Comparison of ENCODE assay signal across 11 cellular contexts in the genomic region with DNA sequence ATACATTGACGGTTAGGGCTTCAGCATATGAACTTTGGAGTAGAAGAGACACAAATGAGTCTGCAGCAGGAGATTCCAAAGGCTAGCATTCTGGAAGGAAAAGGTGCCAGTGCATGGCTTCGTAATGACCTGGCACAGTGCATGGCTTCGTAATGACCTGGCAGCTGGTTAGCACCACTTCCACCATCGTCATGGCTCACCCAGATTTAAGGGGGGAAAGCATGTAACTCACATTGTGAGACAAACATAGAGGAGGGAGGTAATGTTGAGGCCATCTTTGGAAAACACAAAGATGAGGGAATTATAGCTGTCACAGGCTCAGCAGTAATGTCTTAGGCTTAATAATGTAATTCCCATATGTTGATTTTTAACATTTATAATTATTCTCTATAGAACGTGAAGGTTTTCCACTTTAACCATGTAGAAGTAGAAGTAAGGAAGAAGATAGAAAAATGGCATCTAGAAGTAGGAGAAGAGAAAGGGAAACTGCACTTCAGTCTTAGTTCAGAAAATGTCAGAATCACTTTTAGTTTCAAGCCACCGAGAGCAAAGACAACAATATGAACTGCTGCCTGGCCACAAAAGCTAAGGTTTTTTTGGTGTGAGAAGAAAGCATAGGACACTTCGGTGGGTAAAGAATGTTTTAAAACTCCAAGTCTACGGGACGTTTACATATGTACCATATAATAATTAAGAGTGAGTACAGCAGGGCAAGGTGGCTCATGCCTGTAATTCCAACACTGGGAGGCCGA. TPM values are rescaled to one million over a fixed set of nuclear protein-coding genes. Genes with fewer than 3 reads are reported as not detected.
DNase-seq lines count a peak whose midpoint lies in the region; ATAC-seq lines count a peak whose summit lies in the region.
"Had no signal": no experiment of that assay in that cellular context is flagged by ENCODE, and none has a peak within 500 bp of the region (broad histone marks: within the 10 kb centered on the region; RNA-seq: fewer than 3 reads in every experiment).

No MANE protein-coding gene starts in this region.

- H4K20me1 ChIP-seq in GM23248 (ENCODE audit: insufficient read depth) = no peaks in the 10 kb centered on the region

- in situ Hi-C loops in GM23248 (cut with MboI) = no loop called here

- H2AFZ ChIP-seq in GM23248 = peak overlapping the region; percentile 52

- H3K27me3 Mint-ChIP-seq in activated T-cell treated with anti-CD3 and anti-CD28 coated beads, Interleukin-2, amount 50 U/mL, for 24 hours = peaks cover 3% of the 10 kb centered on the region
- no peaks in the 10 kb centered on the region for H3K27me3 Mint-ChIP-seq in natural killer cell treated with Interleukin-12 subunit alpha and Interleukin-12 subunit beta and Interleukin-15 and Interleukin-18, amount 100 ng/mL, for 72 hours

- H3K36me3 Mint-ChIP-seq in activated T-cell treated with anti-CD3 and anti-CD28 coated beads, Interleukin-2, amount 50 U/mL, for 24 hours (ENCODE audit: low read depth) = no peaks in the 10 kb centered on the region
- peaks cover 7% of the 10 kb centered on the region for H3K36me3 Mint-ChIP-seq in natural killer cell treated with Interleukin-12 subunit alpha and Interleukin-12 subunit beta and Interleukin-15 and Interleukin-18, amount 100 ng/mL, for 72 hours

- H3K27ac ChIP-seq in GM23248 = peak overlapping the region; percentile 13

- no peak overlapping the region for H3K9ac ChIP-seq in GM23248

- H3K79me2 ChIP-seq in GM23248 (ENCODE audit: insufficient read depth) = no peaks in the 10 kb centered on the region

- H3K36me3 ChIP-seq in GM23248 (ENCODE audit: low read depth) = no peaks in the 10 kb centered on the region

- no peak for DNase-seq in activated T-cell treated with anti-CD3 and anti-CD28 coated beads, Interleukin-2, amount 50 U/mL, for 24 hours
- no peak for DNase-seq in activated T-cell treated with anti-CD3 and anti-CD28 coated beads, Interleukin-2, amount 50 U/mL, for 1 hour
- DNase-seq in GM23248 (peak; percentile 55), RPMI8226 (peak; percentile 20), NCI-H1092 (lab: John Stamatoyannopoulos, UW) (no peak), head of caudate nucleus (no peak)
- no peak for DNase-seq in natural killer cell treated with Interleukin-12 subunit alpha and Interleukin-12 subunit beta and Interleukin-15 and Interleukin-18, amount 100 ng/mL, for 72 hours (ENCODE audit: low spot score)
- DNase-seq: GF-D8, GOT3, mammary epithelial cell had no signal

- H3K4me3 Mint-ChIP-seq in activated T-cell treated with anti-CD3 and anti-CD28 coated beads, Interleukin-2, amount 50 U/mL, for 24 hours = peak overlapping the region; percentile 13
- peak overlapping the region; percentile 45 for H3K4me3 Mint-ChIP-seq in natural killer cell treated with Interleukin-12 subunit alpha and Interleukin-12 subunit beta and Interleukin-15 and Interleukin-18, amount 100 ng/mL, for 72 hours

- H3K4me1 ChIP-seq in GM23248 (ENCODE audit: insufficient read depth) = peaks cover 11% of the 10 kb centered on the region; the same call in 1 of the 2 replicates

- no peaks in the 10 kb centered on the region for H3K9me2 ChIP-seq in GM23248 (ENCODE audit: insufficient read depth)

- WGBS in GM23248 (ENCODE audit: low coverage in 1 of 2, low lambda C conversion rate in 2 of 2, missing lambda C conversion rate in 2 of 2), 2 experiments = 54 to 58% methylated on average over 10 of the region's 10 CpGs

- H3K4me2 ChIP-seq in GM23248 (ENCODE audit: unreplicated experiment) = no peak overlapping the region

- peak in 1 of 2 donors; percentile 34 for ATAC-seq in natural killer cell treated with Interleukin-12 subunit alpha and Interleukin-12 subunit beta and Interleukin-15 and Interleukin-18, amount 100 ng/mL, for 72 hours
- ATAC-seq in HG02840 (IDR thresholded peaks at IDR 0.05; ENCODE audit: low FRiP score, unreplicated experiment) = no peak

- H3K4me1 Mint-ChIP-seq in activated T-cell treated with anti-CD3 and anti-CD28 coated beads, Interleukin-2, amount 50 U/mL, for 24 hours (ENCODE audit: low read depth) = peaks cover 10% of the 10 kb centered on the region
- peaks cover 24% of the 10 kb centered on the region in 2 donors for H3K4me1 Mint-ChIP-seq in natural killer cell treated with Interleukin-12 subunit alpha and Interleukin-12 subunit beta and Interleukin-15 and Interleukin-18, amount 100 ng/mL, for 72 hours (ENCODE audit: low read depth in 2 of 2)

- H3K4me3 ChIP-seq in GM23248 = no peak overlapping the region

- intact Hi-C loops in head of caudate nucleus (cut with DNase I) = no loop called here

- H3K9me3 Mint-ChIP-seq in activated T-cell treated with anti-CD3 and anti-CD28 coated beads, Interleukin-2, amount 50 U/mL, for 24 hours = peaks cover 6% of the 10 kb centered on the region
- peaks cover 10% of the 10 kb centered on the region for H3K9me3 Mint-ChIP-seq in natural killer cell treated with Interleukin-12 subunit alpha and Interleukin-12 subunit beta and Interleukin-15 and Interleukin-18, amount 100 ng/mL, for 72 hours

- H3K9me3 ChIP-seq in GM23248 (ENCODE audit: low read depth) = no peaks in the 10 kb centered on the region

- H3K27me3 ChIP-seq in GM23248 (replicated peaks; ENCODE audit: insufficient read depth) = no peaks in the 10 kb centered on the region

- H3F3A ChIP-seq in GM23248 (ENCODE audit: insufficient read depth) = peaks cover 14% of the 10 kb centered on the region

- peak overlapping the region; percentile 50 for H3K27ac Mint-ChIP-seq in activated T-cell treated with anti-CD3 and anti-CD28 coated beads, Interleukin-2, amount 50 U/mL, for 24 hours
- H3K27ac Mint-ChIP-seq in natural killer cell treated with Interleukin-12 subunit alpha and Interleukin-12 subunit beta and Interleukin-15 and Interleukin-18, amount 100 ng/mL, for 72 hours = peak overlapping the region; percentile 66 to 81

RNA-seq across cellular contexts. Expression of a gene that starts 6.8 kb away (rescaled TPM):
- total RNA-seq in GM23248 (2014; rRNA removed; shearing (Covaris generic)) = 239 and 240 TPM in 2 replicates
- polyA plus RNA-seq in GM23248 (2016; fragmentation: Nextera tagmentation; extraction: Ambion mirVana) = 120 and 121 TPM in 2 replicates
- total RNA-seq in natural killer cell treated with Interleukin-12 subunit alpha and Interleukin-12 subunit beta and Interleukin-15 and Interleukin-18, amount 100 ng/mL, for 72 hours = 100 to 1,000 TPM; 110 to 169 TPM

RNA-seq across cellular contexts. Expression of a gene that starts 43.4 kb away (rescaled TPM):
- 36.0 and 46.6 TPM in 2 replicates for total RNA-seq in GM23248 (2014; rRNA removed; shearing (Covaris generic))
- 28.0 and 28.1 TPM in 2 replicates for polyA plus RNA-seq in GM23248 (2016; fragmentation: Nextera tagmentation; extraction: Ambion mirVana)
- total RNA-seq in natural killer cell treated with Interleukin-12 subunit alpha and Interleukin-12 subunit beta and Interleukin-15 and Interleukin-18, amount 100 ng/mL, for 72 hours = 1 to 10 TPM; 1.0 to 2.2 TPM

Comparison
In these comparisons a context has a peak if more than half of its experiments do, and no peak if none do; other contexts are left out.
1. DNase-seq: peak in GM23248 (single experiment) and RPMI8226 (single experiment); none in activated T-cell treated with anti-CD3 and anti-CD28 coated beads, Interleukin-2, amount 50 U/mL, for 24 hours (single experiment), activated T-cell treated with anti-CD3 and anti-CD28 coated beads, Interleukin-2, amount 50 U/mL, for 1 hour (single experiment), natural killer cell treated with Interleukin-12 subunit alpha and Interleukin-12 subunit beta and Interleukin-15 and Interleukin-18, amount 100 ng/mL, for 72 hours (single experiment), NCI-H1092 (single experiment) and head of caudate nucleus (0 of 42).
2. RNA of a gene that starts 43.4 kb away (total RNA-seq): 36.0 to 46.6 TPM in GM23248; 1.0 to 2.2 TPM in natural killer cell treated with Interleukin-12 subunit alpha and Interleukin-12 subunit beta and Interleukin-15 and Interleukin-18, amount 100 ng/mL, for 72 hours; every median in the first group is over 10 times any median in the second.